Comparison of ENCODE assay signal across 8 cellular contexts in genomic region chr1:8816831-8817412, GRCh38. TPM values are rescaled to one million over a fixed set of nuclear protein-coding genes. Genes with fewer than 3 reads are reported as not detected.
DNase-seq lines count a peak whose midpoint lies in the region; ATAC-seq, FAIRE-seq and TF ChIP-seq lines count a peak whose summit lies in the region.

No MANE protein-coding gene starts in this region.

- H3K4me3 ChIP-seq in GM08714 (ENCODE audit: low read length) = peak overlapping the region; percentile 95
- peak overlapping the region; percentile 87 for H3K4me3 ChIP-seq in bronchial epithelial cell (ENCODE audit: low read depth, low read length)

- H3K27ac Mint-ChIP-seq in T-helper 1 cell treated with Interleukin-12 subunit alpha and Interleukin-12 subunit beta and Interleukin-4 antibody, amounts not matched to agents 30 μg/mL and 1 μg/mL, for 36 hours = peak overlapping the region; percentile 88

- peak; percentile 34 for ATAC-seq in HG02571 (IDR thresholded peaks at IDR 0.05; ENCODE audit: unreplicated experiment)

- DNase-seq in bronchial epithelial cell (ENCODE audit: low read depth) (no peak), kidney tubule cell (ENCODE audit: low spot score) (peak; percentile 39), NCI-H2081 treated with DMSO at 0.1 percent for 48 hours (lab: John Stamatoyannopoulos, UW) (no peak), OCI-M2 (lab: John Stamatoyannopoulos, UW; ENCODE audit: unreplicated experiment) (no peak)
- DNase-seq in stimulated activated CD4-positive, alpha-beta T cell treated with anti-CD3 and anti-CD28 coated beads, Interleukin-2, amount 100 ng/mL, for 48 hours = peak; percentile 7

- no peak for TF ChIP-seq CTCF in bronchial epithelial cell (IDR thresholded peaks at IDR 0.05; ENCODE audit: insufficient read depth, low read length, severe bottlenecking)

- H3K27me3 Mint-ChIP-seq in T-helper 1 cell treated with Interleukin-12 subunit alpha and Interleukin-12 subunit beta and Interleukin-4 antibody, amounts not matched to agents 30 μg/mL and 1 μg/mL, for 36 hours (ENCODE audit: low read depth) = peaks cover 24% of the 10 kb centered on the region

- no peaks in the 10 kb centered on the region for H3K27me3 ChIP-seq in bronchial epithelial cell (ENCODE audit: control insufficient read depth, insufficient read depth, low read length)

- H3K4me1 Mint-ChIP-seq in T-helper 1 cell treated with Interleukin-12 subunit alpha and Interleukin-12 subunit beta and Interleukin-4 antibody, amounts not matched to agents 30 μg/mL and 1 μg/mL, for 36 hours (ENCODE audit: low read depth) = peaks cover 29% of the 10 kb centered on the region

- peak overlapping the region; percentile 88 for H3K4me3 Mint-ChIP-seq in T-helper 1 cell treated with Interleukin-12 subunit alpha and Interleukin-12 subunit beta and Interleukin-4 antibody, amounts not matched to agents 30 μg/mL and 1 μg/mL, for 36 hours

- H3K36me3 Mint-ChIP-seq in T-helper 1 cell treated with Interleukin-12 subunit alpha and Interleukin-12 subunit beta and Interleukin-4 antibody, amounts not matched to agents 30 μg/mL and 1 μg/mL, for 36 hours (ENCODE audit: low read depth) = no peaks in the 10 kb centered on the region

- H3K36me3 ChIP-seq in bronchial epithelial cell (ENCODE audit: control insufficient read depth, insufficient read depth, low read length) = no peaks in the 10 kb centered on the region

- no peak for FAIRE-seq in bronchial epithelial cell (lab: Jason Lieb, UNC)

- H3K9me3 Mint-ChIP-seq in T-helper 1 cell treated with Interleukin-12 subunit alpha and Interleukin-12 subunit beta and Interleukin-4 antibody, amounts not matched to agents 30 μg/mL and 1 μg/mL, for 36 hours = no peaks in the 10 kb centered on the region

RNA-seq across cellular contexts. Expression of gene RERE, which starts 0.5 kb away (rescaled TPM):
- 19.2 and 22.7 TPM in 2 replicates for total RNA-seq in bronchial epithelial cell

Comparison
In these comparisons a context has a peak if more than half of its experiments do, and no peak if none do; other contexts are left out.
1. DNase-seq: peak in kidney tubule cell (single experiment) and stimulated activated CD4-positive, alpha-beta T cell treated with anti-CD3 and anti-CD28 coated beads, Interleukin-2, amount 100 ng/mL, for 48 hours (2 of 2); none in bronchial epithelial cell (single experiment), NCI-H2081 treated with DMSO at 0.1 percent for 48 hours (single experiment) and OCI-M2 (single experiment).